In genomic region chr5:98301567-98301966, GRCh38 we compare ENCODE assay signal across 1 cellular context.
TF ChIP-seq lines count a peak whose summit lies in the region.

No MANE protein-coding gene starts in this region.

TF ChIP-seq in WTC11, 78 proteins besides CTCF, POLR2A, EP300 and RAD21 (continued from another document):
- TF ChIP-seq IRF1 (CRISPR knock-in tag; IDR thresholded peaks at IDR 0.05) (no peak), ELF4 (CRISPR knock-in tag; IDR thresholded peaks at IDR 0.05; ENCODE audit: low read depth) (no peak), FOXK1 (CRISPR knock-in tag; IDR thresholded peaks at IDR 0.05) (no peak), ZNF416 (CRISPR knock-in tag; IDR thresholded peaks at IDR 0.05) (no peak), JAZF1 (CRISPR knock-in tag; IDR thresholded peaks at IDR 0.05) (no peak), IRF2 (CRISPR knock-in tag; IDR thresholded peaks at IDR 0.05; ENCODE audit: borderline replicate concordance, low read depth) (no peak), ARID4B (CRISPR knock-in tag; IDR thresholded peaks at IDR 0.05; ENCODE audit: borderline replicate concordance) (no peak), USF2 (CRISPR knock-in tag; IDR thresholded peaks at IDR 0.05) (no peak), HMGXB4 (CRISPR knock-in tag; IDR thresholded peaks at IDR 0.05) (no peak)
